In genomic region chr7:127629268-127629854, GRCh38 we compare ENCODE assay signal across 9 cellular contexts.
DNase-seq lines count a peak whose midpoint lies in the region; ATAC-seq and TF ChIP-seq lines count a peak whose summit lies in the region.
"Had no signal": no experiment of that assay in that cellular context is flagged by ENCODE, and none has a peak within 500 bp of the region (broad histone marks: within the 10 kb centered on the region; RNA-seq: fewer than 3 reads in every experiment).

No MANE protein-coding gene starts in this region.

- POLR2A ChIA-PET in AG04449 (lab: Yijun Ruan, JAX) = interaction anchor here (0.6 kb wide), 1 partner anchor 22 kb away, joined by 4 read pairs; no protein-coding TSS in a partner anchor

- peaks cover 2% of the 10 kb centered on the region for H3K9me3 Mint-ChIP-seq in stimulated activated memory B cell treated with anti-CD40 and anti-IgM and Interleukin-4, amounts not matched to agents 10 μg/mL and 1 μg/mL and 100 μg/mL, for 72 hours
- H3K9me3 Mint-ChIP-seq: dendritic cell treated with granulocyte-macrophage colony-stimulating factor and Interleukin-4, amounts not matched to agents 40 ng/mL and 50 ng/mL, for 4 days had no signal

- H3K4me3 Mint-ChIP-seq in stimulated activated memory B cell treated with anti-CD40 and anti-IgM and Interleukin-4, amounts not matched to agents 10 μg/mL and 1 μg/mL and 100 μg/mL, for 72 hours = no peak overlapping the region
- H3K4me3 Mint-ChIP-seq: dendritic cell treated with granulocyte-macrophage colony-stimulating factor and Interleukin-4, amounts not matched to agents 40 ng/mL and 50 ng/mL, for 4 days had no signal

- H3K4me3 ChIP-seq in AG04449 (ENCODE audit: low read depth, low read length) (no peak overlapping the region), GM12865 (ENCODE audit: low read depth, low read length) (no peak overlapping the region)

- no peak overlapping the region for H3K27ac Mint-ChIP-seq in stimulated activated memory B cell treated with anti-CD40 and anti-IgM and Interleukin-4, amounts not matched to agents 10 μg/mL and 1 μg/mL and 100 μg/mL, for 72 hours
- H3K27ac Mint-ChIP-seq: dendritic cell treated with granulocyte-macrophage colony-stimulating factor and Interleukin-4, amounts not matched to agents 40 ng/mL and 50 ng/mL, for 4 days had no signal

- no peak for DNase-seq in AG04449 (ENCODE audit: low read depth, low spot score)
- DNase-seq in GM12865 (ENCODE audit: low read depth) = peak; percentile 47
- peak; percentile 63 for DNase-seq in germinal center (ENCODE audit: low spot score)
- no peak for DNase-seq in hippocampal formation (lab: John Stamatoyannopoulos, UW)

- H3K4me1 Mint-ChIP-seq in stimulated activated memory B cell treated with anti-CD40 and anti-IgM and Interleukin-4, amounts not matched to agents 10 μg/mL and 1 μg/mL and 100 μg/mL, for 72 hours = peaks cover 10% of the 10 kb centered on the region

- H3K36me3 Mint-ChIP-seq in stimulated activated memory B cell treated with anti-CD40 and anti-IgM and Interleukin-4, amounts not matched to agents 10 μg/mL and 1 μg/mL and 100 μg/mL, for 72 hours = no peaks in the 10 kb centered on the region

- CTCF ChIA-PET in AG04449 (lab: Yijun Ruan, JAX) = interaction anchor here (0.9 to 1.3 kb wide), 5 partner anchors 10 to 282 kb away, joined by 3 to 4 read pairs (median 3); no protein-coding TSS in a partner anchor

- TF ChIP-seq CTCF in AG04449 (IDR thresholded peaks at IDR 0.05; ENCODE audit: insufficient read depth, low read length, missing control alignments) (peak; percentile 39), GM12865 (IDR thresholded peaks at IDR 0.05; ENCODE audit: insufficient read depth, low read depth, low read length, missing control alignments) (peak; percentile 60), VCaP (conservative IDR thresholded peaks at IDR 0.05) (peak; percentile 74)

- ATAC-seq in HG03342 (IDR thresholded peaks at IDR 0.05; ENCODE audit: unreplicated experiment) = peak; percentile 91
- ATAC-seq in stimulated activated memory B cell treated with anti-CD40 and anti-IgM and Interleukin-4, amounts not matched to agents 10 μg/mL and 1 μg/mL and 100 μg/mL, for 72 hours = peak; percentile 51
- no peak for ATAC-seq in HG03565 (IDR thresholded peaks at IDR 0.05; ENCODE audit: unreplicated experiment)

- H3K27me3 Mint-ChIP-seq in stimulated activated memory B cell treated with anti-CD40 and anti-IgM and Interleukin-4, amounts not matched to agents 10 μg/mL and 1 μg/mL and 100 μg/mL, for 72 hours = peaks cover 24% of the 10 kb centered on the region

- H3K27ac ChIP-seq in VCaP = no peak overlapping the region

Comparison
In these comparisons a context has a peak if more than half of its experiments do, and no peak if none do; other contexts are left out.
1. DNase-seq: peak in GM12865 (single experiment) and germinal center (single experiment); none in AG04449 (single experiment) and hippocampal formation (0 of 2).
2. Peak in every context shown above with its lines, with median percentiles within 50 percentile points of each other: CTCF ChIP-seq.